In genomic region chr10:10870523-10871241, GRCh38 we compare ENCODE assay signal across 11 cellular contexts.
DNase-seq lines count a peak whose midpoint lies in the region; ATAC-seq and TF ChIP-seq lines count a peak whose summit lies in the region.
"Had no signal": no experiment of that assay in that cellular context is flagged by ENCODE, and none has a peak within 500 bp of the region (broad histone marks: within the 10 kb centered on the region; RNA-seq: fewer than 3 reads in every experiment).

No MANE protein-coding gene starts in this region.

- peak; percentile 56 for ATAC-seq in GM21723 (IDR thresholded peaks at IDR 0.05; ENCODE audit: unreplicated experiment)
- no peak for ATAC-seq in GM21390 (IDR thresholded peaks at IDR 0.05; ENCODE audit: unreplicated experiment)
- no peak for ATAC-seq in HG02610 (IDR thresholded peaks at IDR 0.05; ENCODE audit: unreplicated experiment)
- ATAC-seq in mucosa of descending colon, result no peak
- ATAC-seq: body of pancreas had no signal

- H3K27ac ChIP-seq in ascending aorta (peak overlapping the region; percentile 83 to 88), muscle layer of duodenum (ENCODE audit: low read length) (peak overlapping the region; percentile 78)
- H3K27ac ChIP-seq: body of pancreas had no signal

- H3K9me3 ChIP-seq in ascending aorta (no peaks in the 10 kb centered on the region), muscle layer of duodenum (ENCODE audit: control insufficient read depth in 1 of 2, low read length in 2 of 2) (no peaks in the 10 kb centered on the region), mucosa of descending colon (no peaks in the 10 kb centered on the region)
- H3K9me3 ChIP-seq: body of pancreas had no signal

- H3K27me3 ChIP-seq in ascending aorta, result no peaks in the 10 kb centered on the region
- no peaks in the 10 kb centered on the region for H3K27me3 ChIP-seq in muscle layer of duodenum (ENCODE audit: low read depth, low read length)

- H3K36me3 ChIP-seq in ascending aorta (no peaks in the 10 kb centered on the region), muscle layer of duodenum (ENCODE audit: control insufficient read depth in 1 of 2, insufficient read depth in 2 of 2, low read length in 2 of 2) (no peaks in the 10 kb centered on the region), mucosa of descending colon (ENCODE audit: low read depth) (no peaks in the 10 kb centered on the region)

- DNase-seq in AG10803 (ENCODE audit: low read depth) (peak; percentile 47), ascending aorta (ENCODE audit: low spot score in 2 of 2) (no peak), mucosa of descending colon (no peak)
- no peak for DNase-seq in central memory CD4-positive, alpha-beta T cell
- DNase-seq: activated CD4-positive, alpha-beta T cell treated with anti-CD3 and anti-CD28 coated beads, Interleukin-2, amount 50 U/mL, for 4 hours; body of pancreas; NCI-H1092 treated with DMSO at 0.1 percent for 48 hours had no signal

- intact Hi-C loops in ascending aorta (cut with DNase I), result loop anchor here (2.0 to 5.0 kb wide), 2 partner anchors 74 to 263 kb away; no protein-coding TSS in a partner anchor
- intact Hi-C loops in mucosa of descending colon (cut with DNase I, micrococcal nuclease), result no loop called here

- H3K4me1 ChIP-seq in ascending aorta (peaks cover 0 to 33% of the 10 kb centered on the region in 2 donors), muscle layer of duodenum (ENCODE audit: control insufficient read depth in 1 of 2, insufficient read depth in 2 of 2, low read length in 2 of 2) (peaks cover 7 to 16% of the 10 kb centered on the region in 2 donors), mucosa of descending colon (ENCODE audit: low read depth) (peaks cover 7% of the 10 kb centered on the region)
- H3K4me1 ChIP-seq: body of pancreas had no signal

- no peak for TF ChIP-seq CTCF in AG10803 (conservative IDR thresholded peaks at IDR 0.05; ENCODE audit: low read length)
- TF ChIP-seq CTCF in ascending aorta (IDR thresholded peaks at IDR 0.05), result no peak
- TF ChIP-seq CTCF in mucosa of descending colon (IDR thresholded peaks at IDR 0.05), result no peak

- H3K4me3 ChIP-seq in AG10803 (ENCODE audit: low read length) (no peak overlapping the region), ascending aorta (no peak overlapping the region), muscle layer of duodenum (ENCODE audit: low read depth in 1 of 2, low read length in 2 of 2) (no peak overlapping the region), mucosa of descending colon (no peak overlapping the region)
- H3K4me3 ChIP-seq: body of pancreas had no signal
